In the genomic region with DNA sequence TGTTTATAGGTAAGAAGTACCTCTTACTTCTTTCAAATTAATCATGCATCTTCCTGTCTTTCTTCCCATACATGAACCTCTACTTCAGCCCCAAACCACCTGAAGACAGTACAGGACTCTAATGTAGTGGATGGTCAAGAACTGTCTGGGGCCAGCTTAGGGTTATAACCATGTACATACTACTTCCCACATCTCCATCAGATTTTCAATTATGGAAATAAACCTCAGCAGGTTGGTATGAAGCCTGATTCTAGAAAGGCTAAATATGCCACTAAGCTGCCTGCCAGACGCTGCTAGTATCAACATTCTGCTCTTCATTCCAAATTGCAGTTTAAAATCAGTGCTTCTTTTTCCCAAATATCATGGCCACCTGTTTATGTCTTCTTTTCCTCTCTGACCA, we compare ENCODE assay signal across 21 cellular contexts.
DNase-seq lines count a peak whose midpoint lies in the region; ATAC-seq and TF ChIP-seq lines count a peak whose summit lies in the region.
"Had no signal": no experiment of that assay in that cellular context is flagged by ENCODE, and none has a peak within 500 bp of the region (broad histone marks: within the 10 kb centered on the region; RNA-seq: fewer than 3 reads in every experiment).

No MANE protein-coding gene starts in this region.

- H3K4me1 ChIP-seq in gastroesophageal sphincter (no peaks in the 10 kb centered on the region), tibial artery (peaks cover 0 to 13% (median 2%) of the 10 kb centered on the region in 4 donors)
- H3K4me1 ChIP-seq: BE2C had no signal

- TF ChIP-seq POLR2A in gastroesophageal sphincter (IDR thresholded peaks at IDR 0.05) (no peak), GM18505 (IDR thresholded peaks at IDR 0.05; ENCODE audit: borderline replicate concordance, extremely low read depth, insufficient read depth, insufficient read length) (no peak)

- H3K9me3 ChIP-seq in WERI-Rb-1 (ENCODE audit: severe bottlenecking) (no peaks in the 10 kb centered on the region), gastroesophageal sphincter (no peaks in the 10 kb centered on the region), tibial artery (no peaks in the 10 kb centered on the region)
- H3K9me3 ChIP-seq: BE2C; BLaER1 treated with 17β-estradiol and CSF1 and Interleukin-3, amounts not matched to agents 10 nM and 100 nM had no signal

- TF ChIP-seq EP300 in gastroesophageal sphincter (IDR thresholded peaks at IDR 0.05) = no peak

- no peaks in the 10 kb centered on the region for H3K27me3 ChIP-seq in WERI-Rb-1 (ENCODE audit: insufficient read depth, low read depth, severe bottlenecking)
- H3K27me3 ChIP-seq in gastroesophageal sphincter = no peaks in the 10 kb centered on the region
- H3K27me3 ChIP-seq in tibial artery = no peaks in the 10 kb centered on the region
- H3K27me3 ChIP-seq: BE2C; BLaER1 treated with 17β-estradiol and CSF1 and Interleukin-3, amounts not matched to agents 10 nM and 100 nM had no signal

- DNase-seq in Ammon's horn (ENCODE audit: low spot score) = peak; percentile 14
- peak; percentile 35 for DNase-seq in WERI-Rb-1
- DNase-seq in tibial artery = no peak
- DNase-seq in NCI-H748 (lab: John Stamatoyannopoulos, UW; ENCODE audit: unreplicated experiment) = no peak
- DNase-seq in Kasumi-1 (lab: John Stamatoyannopoulos, UW) = no peak
- DNase-seq in activated CD4-positive, alpha-beta T cell treated with anti-CD3 and anti-CD28 coated beads for 4 hours = no peak
- DNase-seq: BE2C; CD4-positive, alpha-beta T cell; CD8-positive, alpha-beta memory T cell; DMS 273 treated with DMSO at 0.1 percent for 48 hours; DMS79; EL; GDM1; H9 had no signal

- H3K27ac ChIP-seq in WERI-Rb-1 (peak overlapping the region; percentile 7; the same call in 1 of the 2 replicates), gastroesophageal sphincter (peak overlapping the region in 3 of 4 donors; percentile 28 to 48 (median 42)), tibial artery (peak overlapping the region; percentile 23 to 58)
- H3K27ac ChIP-seq: 22Rv1; BLaER1 treated with 17β-estradiol and CSF1 and Interleukin-3, amounts not matched to agents 10 nM and 100 nM had no signal

- 22 to 25% methylated on average over 1 of the region's 1 CpG for whole genome bisulfite sequencing in gastroesophageal sphincter (ENCODE audit: low coverage in 1 of 2), 2 donors

- H3K4me3 ChIP-seq in WERI-Rb-1 (ENCODE audit: low read depth, low read length) (no peak overlapping the region), gastroesophageal sphincter (no peak overlapping the region), tibial artery (no peak overlapping the region)
- H3K4me3 ChIP-seq: BLaER1 treated with 17β-estradiol and CSF1 and Interleukin-3, amounts not matched to agents 10 nM and 100 nM; GM12878; GM23338 had no signal

- TF ChIP-seq CTCF in WERI-Rb-1 (IDR thresholded peaks at IDR 0.05; ENCODE audit: low read depth, low read length) (no peak), gastroesophageal sphincter (IDR thresholded peaks at IDR 0.05) (no peak), tibial artery (IDR thresholded peaks at IDR 0.05) (no peak)

- H3K36me3 ChIP-seq in WERI-Rb-1 (no peaks in the 10 kb centered on the region), gastroesophageal sphincter (no peaks in the 10 kb centered on the region), tibial artery (no peaks in the 10 kb centered on the region)
- H3K36me3 ChIP-seq: BE2C; BLaER1 treated with 17β-estradiol and CSF1 and Interleukin-3, amounts not matched to agents 10 nM and 100 nM had no signal

- ATAC-seq in gastroesophageal sphincter (no peak), GM18505 (IDR thresholded peaks at IDR 0.05; ENCODE audit: unreplicated experiment) (no peak)
- ATAC-seq: GM12878, GM23338, HCT116 had no signal

- intact Hi-C loops in tibial artery (cut with DNase I; ENCODE audit: low total_unique reads) = no loop called here

Comparison
In these comparisons a context has a peak if more than half of its experiments do, and no peak if none do; other contexts are left out.
1. DNase-seq: peak in Ammon's horn (single experiment) and WERI-Rb-1 (single experiment); none in tibial artery (0 of 2), NCI-H748 (single experiment), Kasumi-1 (0 of 2) and activated CD4-positive, alpha-beta T cell treated with anti-CD3 and anti-CD28 coated beads for 4 hours (0 of 2).
2. Peak in every context shown above with its lines, with median percentiles within 50 percentile points of each other: H3K27ac ChIP-seq.